9 cellular contexts compared by ENCODE assay signal in genomic region chr1:206930210-206930798, GRCh38. TPM values are rescaled to one million over a fixed set of nuclear protein-coding genes. Genes with fewer than 3 reads are reported as not detected.
DNase-seq lines count a peak whose midpoint lies in the region; ATAC-seq, FAIRE-seq and TF ChIP-seq lines count a peak whose summit lies in the region.
"Had no signal": no experiment of that assay in that cellular context is flagged by ENCODE, and none has a peak within 500 bp of the region (broad histone marks: within the 10 kb centered on the region; RNA-seq: fewer than 3 reads in every experiment).

No MANE protein-coding gene starts in this region.

- POLR2A ChIA-PET in H1 (lab: Charles Lee; ENCODE audit: partially characterized antibody), result no interaction called here

- H3K9me3 ChIP-seq in H1 (ENCODE audit: insufficient read depth in 2 of 2, low read depth in 1 of 2, low read length in 1 of 2) (no peaks in the 10 kb centered on the region), Karpas-422 (ENCODE audit: low read length) (no peaks in the 10 kb centered on the region)

- H2BK120ac ChIP-seq in H1 (replicated peaks; ENCODE audit: low read depth, low read length), result no peak overlapping the region

- no peak for TF ChIP-seq POLR2A in H1 (IDR thresholded peaks at IDR 0.05; ENCODE audit: control extremely low read depth in 1 of 2, low read depth in 2 of 2, low read length in 2 of 2)

- peak overlapping the region; percentile 31; the same call in 1 of the 2 replicates for H4K8ac ChIP-seq in H1 (ENCODE audit: extremely low read depth, insufficient read depth, low read length)

- no peak overlapping the region for H4K5ac ChIP-seq in H1 (ENCODE audit: insufficient read length, low read depth, low read length)

- H3K4me1 ChIP-seq in H1 (replicated peaks in 1 of 4; ENCODE audit: control insufficient read depth in 3 of 4, insufficient read depth in 4 of 4, low read length in 3 of 4), result no peaks in the 10 kb centered on the region
- no peaks in the 10 kb centered on the region for H3K4me1 ChIP-seq in Karpas-422 (ENCODE audit: low read length)
- no peaks in the 10 kb centered on the region for H3K4me1 ChIP-seq in foreskin keratinocyte

- H3K9me2 ChIP-seq in Karpas-422 (replicated peaks; ENCODE audit: insufficient read depth, low read length), result no peaks in the 10 kb centered on the region

- WGBS in H1 (ENCODE audit: extremely low coverage in 1 of 2, insufficient coverage in 1 of 2, insufficient read length in 1 of 2, insufficient replicate concordance in 2 of 2, low coverage in 1 of 2, low lambda C conversion rate in 2 of 2, missing lambda C conversion rate in 1 of 2), 2 experiments, result 95% methylated on average over 17 of the region's 17 CpGs; no CpG with 5 or more reads in 1 of the 2 experiments

- FAIRE-seq in H1 (lab: Jason Lieb, UNC), result no peak
- FAIRE-seq: colon had no signal

- H3K4me3 ChIP-seq in H1 (ENCODE audit: extremely low read depth in 1 of 4, insufficient read depth in 2 of 4, low read depth in 3 of 4, low read length in 4 of 4), result no peak overlapping the region
- no peak overlapping the region for H3K4me3 ChIP-seq in Karpas-422 (ENCODE audit: low read length)

- TF ChIP-seq CTCF in H1 (IDR thresholded peaks at IDR 0.05; ENCODE audit: control extremely low read depth in 1 of 3, insufficient read depth in 1 of 3, low read depth in 1 of 3, low read length in 3 of 3) (no peak), foreskin keratinocyte (conservative IDR thresholded peaks at IDR 0.05) (no peak)

- no peak overlapping the region for H3K4ac ChIP-seq in H1 (replicated peaks; ENCODE audit: insufficient read length, low read depth, low read length)

- no peak overlapping the region for H3K18ac ChIP-seq in H1 (ENCODE audit: extremely low read depth, low read length)

- no peak overlapping the region for H3K56ac ChIP-seq in H1 (replicated peaks; ENCODE audit: insufficient read length, low read depth, low read length)

- H3K4me2 ChIP-seq in H1 (ENCODE audit: insufficient read depth in 1 of 2, low read depth in 2 of 2, low read length in 2 of 2) (no peak overlapping the region), Karpas-422 (ENCODE audit: low read depth, low read length, poor library complexity, severe bottlenecking) (no peak overlapping the region)

- H3K27ac ChIP-seq in H1 (ENCODE audit: low read depth, low read length) (no peak overlapping the region), Karpas-422 (ENCODE audit: low read length) (no peak overlapping the region), foreskin keratinocyte (no peak overlapping the region)

- H4K91ac ChIP-seq in H1 (replicated peaks; ENCODE audit: insufficient read length, low read length), result no peak overlapping the region

- CTCF ChIA-PET in H1 (lab: Charles Lee; ENCODE audit: partially characterized antibody), result interaction anchor here (0.7 to 13.8 kb wide), 13 partner anchors 13 to 267 kb away, joined by 3 to 226 read pairs (median 5); partner anchors contain the start of genes FCMR, IL20 and PIGR

- no peak for TF ChIP-seq RAD21 in H1 (IDR thresholded peaks at IDR 0.05 in 1 of 2, conservative IDR thresholded peaks at IDR 0.05 in 1 of 2; ENCODE audit: low read depth in 2 of 2, low read length in 2 of 2)

- H3K27me3 ChIP-seq in H1 (replicated peaks in 1 of 4; ENCODE audit: control insufficient read depth in 3 of 4, extremely low read depth in 1 of 4, insufficient read depth in 3 of 4, low read length in 3 of 4), result no peaks in the 10 kb centered on the region
- no peaks in the 10 kb centered on the region for H3K27me3 ChIP-seq in Karpas-422 (ENCODE audit: low read length)
- no peaks in the 10 kb centered on the region for H3K27me3 ChIP-seq in foreskin keratinocyte

- H3K14ac ChIP-seq in H1 (ENCODE audit: insufficient read length), result no peak overlapping the region

- no peak overlapping the region for H2BK12ac ChIP-seq in H1 (ENCODE audit: low read depth, low read length)

- no peaks in the 10 kb centered on the region for H3K23me2 ChIP-seq in H1 (ENCODE audit: low read depth, low read length)

- no peak overlapping the region for H2AK5ac ChIP-seq in H1 (ENCODE audit: low read depth, low read length)

- H3K79me2 ChIP-seq in H1 (ENCODE audit: control insufficient read depth in 1 of 2, insufficient read depth in 2 of 2, low read length in 2 of 2), result no peaks in the 10 kb centered on the region
- H3K79me2 ChIP-seq in Karpas-422 (ENCODE audit: low read length), result no peaks in the 10 kb centered on the region

- H3K9ac ChIP-seq in H1 (replicated peaks in 1 of 4; ENCODE audit: extremely low read depth in 1 of 4, low read depth in 3 of 4, low read length in 3 of 4) (no peak overlapping the region), Karpas-422 (ENCODE audit: low read length) (no peak overlapping the region)

- H3K79me1 ChIP-seq in H1 (ENCODE audit: low read depth, low read length), result no peaks in the 10 kb centered on the region

- H2BK20ac ChIP-seq in H1 (ENCODE audit: low read length), result no peak overlapping the region; the same call in 1 of the 2 replicates

- DNase-seq in H1 (ENCODE audit: low read depth in 1 of 2, low spot score in 2 of 2), result no peak
- no peak for DNase-seq in DMS79 treated with DMSO at 0.1 percent for 48 hours (lab: John Stamatoyannopoulos, UW)
- no peak for DNase-seq in Karpas-422
- no peak for DNase-seq in foreskin keratinocyte
- DNase-seq in GF-D8 (lab: John Stamatoyannopoulos, UW), result no peak

- no peak overlapping the region for H3K23ac ChIP-seq in H1 (ENCODE audit: insufficient read length)

- no peak overlapping the region for H2BK15ac ChIP-seq in H1 (ENCODE audit: low read length)

- H4K20me1 ChIP-seq in H1 (replicated peaks in 1 of 2; ENCODE audit: control insufficient read depth in 1 of 2, insufficient read depth in 2 of 2, low read length in 2 of 2) (no peaks in the 10 kb centered on the region), Karpas-422 (ENCODE audit: insufficient read depth, low read depth, low read length) (no peaks in the 10 kb centered on the region)

- H3K36me3 ChIP-seq in H1 (ENCODE audit: control insufficient read depth in 2 of 4, insufficient read depth in 4 of 4, low read length in 3 of 4) (no peaks in the 10 kb centered on the region), Karpas-422 (ENCODE audit: insufficient read depth, low read length) (no peaks in the 10 kb centered on the region)

- no peak overlapping the region for H2BK5ac ChIP-seq in H1 (ENCODE audit: low read depth, low read length)

- no peak overlapping the region; the same call in 1 of the 2 replicates for H2AFZ ChIP-seq in H1 (ENCODE audit: low read length)
- no peak overlapping the region for H2AFZ ChIP-seq in Karpas-422 (ENCODE audit: low read length)

- ATAC-seq in GM18498 (IDR thresholded peaks at IDR 0.05; ENCODE audit: unreplicated experiment) (peak; percentile 75), GM21360 (IDR thresholded peaks at IDR 0.05; ENCODE audit: unreplicated experiment) (peak; percentile 63), HG03520 (IDR thresholded peaks at IDR 0.05; ENCODE audit: unreplicated experiment) (peak; percentile 54), foreskin keratinocyte (no peak)

- no peak for TF ChIP-seq EP300 in H1 (IDR thresholded peaks at IDR 0.05; ENCODE audit: borderline replicate concordance in 1 of 2, low read depth in 2 of 2, low read length in 2 of 2)

RNA-seq across cellular contexts. Expression of gene FCMR, which starts 8.6 kb away (rescaled TPM):
- total RNA-seq in H1 (2021; fragmentation: NEBNext Ultra II Directional; extraction: Animal tissue kit (Norgen Biotek cat#: 25700)), result not detected in 2 replicates
- polyA plus RNA-seq in H1 (2011; rRNA removed) (0.47 and 0.53 TPM in 2 replicates), foreskin keratinocyte (8.8 and 8.9 TPM in 2 replicates)
- polyA plus RNA-seq in H1 (2011; cell fraction: cytosol; rRNA removed), result 0.19 TPM
- polyA plus RNA-seq in H1 (2011; cell fraction: nucleus; rRNA removed), result 0.26 TPM
- 0.29 to 0.46 TPM in 2 of 4 replicates, not detected in the others for polyA plus RNA-seq in H1 (2012, experiment 1 of 2)
- 0.25 TPM for polyA plus RNA-seq in H1 (2012, experiment 2 of 2)
- 0.16 TPM for polyA plus RNA-seq in H1 (2013, experiment 1 of 2)
- 0.18 TPM for polyA plus RNA-seq in H1 (2013, experiment 2 of 2)
- 0.16 TPM in 1 of 2 replicates, not detected in the other for polyA minus RNA-seq in H1 (2011; rRNA and poly(A)+ RNA removed)
- not detected for polyA minus RNA-seq in H1 (2011; cell fraction: cytosol; rRNA and poly(A)+ RNA removed)
- not detected for polyA minus RNA-seq in H1 (2011; cell fraction: nucleus; rRNA and poly(A)+ RNA removed)
- not detected in 2 replicates for total RNA-seq in Karpas-422 (2014; rRNA removed; shearing (Covaris generic); ENCODE audit: low replicate concordance)
- total RNA-seq in foreskin keratinocyte, result 3.4 and 3.5 TPM in 2 replicates

RNA-seq across cellular contexts. Expression of gene PIGR, which starts 16.0 kb away (rescaled TPM):
- total RNA-seq in H1 (2021; fragmentation: NEBNext Ultra II Directional; extraction: Animal tissue kit (Norgen Biotek cat#: 25700)), result not detected in 2 replicates
- not detected in 2 replicates for polyA plus RNA-seq in H1 (2011; rRNA removed)
- not detected for polyA plus RNA-seq in H1 (2011; cell fraction: cytosol; rRNA removed)
- polyA plus RNA-seq in H1 (2011; cell fraction: nucleus; rRNA removed), result not detected
- not detected in 4 replicates for polyA plus RNA-seq in H1 (2012, experiment 1 of 2)
- polyA plus RNA-seq in H1 (2012, experiment 2 of 2), result not detected
- not detected for polyA plus RNA-seq in H1 (2013, experiment 1 of 2)
- not detected for polyA plus RNA-seq in H1 (2013, experiment 2 of 2)
- polyA minus RNA-seq in H1 (2011; rRNA and poly(A)+ RNA removed), result not detected in 2 replicates
- polyA minus RNA-seq in H1 (2011; cell fraction: cytosol; rRNA and poly(A)+ RNA removed), result not detected
- polyA minus RNA-seq in H1 (2011; cell fraction: nucleus; rRNA and poly(A)+ RNA removed), result not detected
- total RNA-seq in Karpas-422 (2014; rRNA removed; shearing (Covaris generic); ENCODE audit: low replicate concordance), result not detected in 2 replicates
- total RNA-seq in foreskin keratinocyte, result not detected in 2 replicates
- polyA plus RNA-seq in foreskin keratinocyte, result not detected in 2 replicates

RNA-seq across cellular contexts. Expression of gene IL24, which starts 33.1 kb away (rescaled TPM):
- not detected in 2 replicates for total RNA-seq in H1 (2021; fragmentation: NEBNext Ultra II Directional; extraction: Animal tissue kit (Norgen Biotek cat#: 25700))
- not detected in 2 replicates for polyA plus RNA-seq in H1 (2011; rRNA removed)
- polyA plus RNA-seq in H1 (2011; cell fraction: cytosol; rRNA removed), result not detected
- polyA plus RNA-seq in H1 (2011; cell fraction: nucleus; rRNA removed), result not detected
- not detected in 4 replicates for polyA plus RNA-seq in H1 (2012, experiment 1 of 2)
- polyA plus RNA-seq in H1 (2012, experiment 2 of 2), result not detected
- polyA plus RNA-seq in H1 (2013, experiment 1 of 2), result not detected
- polyA plus RNA-seq in H1 (2013, experiment 2 of 2), result not detected
- polyA minus RNA-seq in H1 (2011; rRNA and poly(A)+ RNA removed), result not detected in 2 replicates
- polyA minus RNA-seq in H1 (2011; cell fraction: cytosol; rRNA and poly(A)+ RNA removed), result not detected
- not detected for polyA minus RNA-seq in H1 (2011; cell fraction: nucleus; rRNA and poly(A)+ RNA removed)
- total RNA-seq in Karpas-422 (2014; rRNA removed; shearing (Covaris generic); ENCODE audit: low replicate concordance), result not detected in 2 replicates
- total RNA-seq in foreskin keratinocyte, result 2.3 and 4.5 TPM in 2 replicates
- polyA plus RNA-seq in foreskin keratinocyte, result 2.2 and 4.8 TPM in 2 replicates

RNA-seq across cellular contexts. Expression of gene FCAMR, which starts 40.0 kb away (rescaled TPM):
- total RNA-seq in H1 (2021; fragmentation: NEBNext Ultra II Directional; extraction: Animal tissue kit (Norgen Biotek cat#: 25700)), result not detected in 2 replicates
- not detected in 2 replicates for polyA plus RNA-seq in H1 (2011; rRNA removed)
- not detected for polyA plus RNA-seq in H1 (2011; cell fraction: cytosol; rRNA removed)
- not detected for polyA plus RNA-seq in H1 (2011; cell fraction: nucleus; rRNA removed)
- not detected in 4 replicates for polyA plus RNA-seq in H1 (2012, experiment 1 of 2)
- polyA plus RNA-seq in H1 (2012, experiment 2 of 2), result not detected
- not detected for polyA plus RNA-seq in H1 (2013, experiment 1 of 2)
- not detected for polyA plus RNA-seq in H1 (2013, experiment 2 of 2)
- not detected in 2 replicates for polyA minus RNA-seq in H1 (2011; rRNA and poly(A)+ RNA removed)
- polyA minus RNA-seq in H1 (2011; cell fraction: cytosol; rRNA and poly(A)+ RNA removed), result not detected
- not detected for polyA minus RNA-seq in H1 (2011; cell fraction: nucleus; rRNA and poly(A)+ RNA removed)
- not detected in 2 replicates for total RNA-seq in Karpas-422 (2014; rRNA removed; shearing (Covaris generic); ENCODE audit: low replicate concordance)
- not detected in 2 replicates for total RNA-seq in foreskin keratinocyte
- not detected in 2 replicates for polyA plus RNA-seq in foreskin keratinocyte
